ENCODE assay signal across 8 cellular contexts in genomic region chr10:70619271-70620019, GRCh38. TPM values are rescaled to one million over a fixed set of nuclear protein-coding genes. Genes with fewer than 3 reads are reported as not detected.
DNase-seq lines count a peak whose midpoint lies in the region; ATAC-seq and TF ChIP-seq lines count a peak whose summit lies in the region.

No MANE protein-coding gene starts in this region.

- no peaks in the 10 kb centered on the region for H3K36me3 ChIP-seq in Panc1 (ENCODE audit: control insufficient read depth, insufficient read depth, low read length)

- POLR2A ChIA-PET in Panc1 (lab: Charles Lee) = no interaction called here

- TF ChIP-seq CTCF in GM12874 (IDR thresholded peaks at IDR 0.05; ENCODE audit: insufficient read depth, low read depth, low read length) (peak; percentile 18; the same call in 1 of the 2 replicates), Panc1 (IDR thresholded peaks at IDR 0.05) (peak; percentile 50), foreskin keratinocyte (conservative IDR thresholded peaks at IDR 0.05) (peak; percentile 68)

- H3K27ac ChIP-seq in Panc1 (ENCODE audit: low read length) = no peak overlapping the region
- no peak overlapping the region for H3K27ac ChIP-seq in foreskin keratinocyte

- no TSS peak for BruUV-seq in Panc1 (replicated peaks; lab: Mats Ljungman, UMichigan)

- intact Hi-C loops in Panc1 (cut with micrococcal nuclease; ENCODE audit: unreplicated experiment) = loop anchor here (5.0 to 10.0 kb wide), 2 partner anchors 135 to 263 kb away; no protein-coding TSS in a partner anchor

- no peaks in the 10 kb centered on the region for H3K4me1 ChIP-seq in Panc1 (ENCODE audit: control insufficient read depth, insufficient read depth, low read length)
- no peaks in the 10 kb centered on the region for H3K4me1 ChIP-seq in foreskin keratinocyte

- CTCF ChIA-PET in Panc1 (lab: Charles Lee) = no interaction called here

- no peak for ATAC-seq in Panc1
- ATAC-seq in foreskin keratinocyte = no peak

- in situ Hi-C loops in Panc1 (cut with HindIII; ENCODE audit: low pct_unique_long_range_greater_than_20kb, low sequenced_read_pairs) = no loop called here

- peak; percentile 47 for DNase-seq in AG20443 (ENCODE audit: low spot score)
- DNase-seq in Panc1 (ENCODE audit: low read depth, low spot score) = peak; percentile 10
- DNase-seq in foreskin keratinocyte = peak in 1 of 2 donors; percentile 34
- no peak for DNase-seq in D341Med (ENCODE audit: low spot score)
- DNase-seq in 8988T = no peak
- DNase-seq in NCI-H1417 treated with DMSO at 0.1 percent for 48 hours (lab: John Stamatoyannopoulos, UW) = no peak
- DNase-seq in SHP77 (lab: John Stamatoyannopoulos, UW) = no peak

- H3K27me3 ChIP-seq in Panc1 (ENCODE audit: control insufficient read depth, insufficient read depth, low read length) (peaks cover 23% of the 10 kb centered on the region), foreskin keratinocyte (peaks cover 43% of the 10 kb centered on the region)

- H3K9me3 ChIP-seq in Panc1 (ENCODE audit: control insufficient read depth, insufficient read depth, low read depth, low read length) = peaks cover 13% of the 10 kb centered on the region; the same call in 1 of the 2 replicates

- no peak overlapping the region for H3K4me3 ChIP-seq in Panc1 (ENCODE audit: low read depth in 2 of 2, low read length in 2 of 2)

RNA-seq across cellular contexts. Expression of gene PRF1, which starts 16.9 kb away (rescaled TPM):
- total RNA-seq in Panc1 (2021; ENCODE audit: unreplicated experiment) (not detected), foreskin keratinocyte (not detected in 2 replicates)
- polyA plus RNA-seq in Panc1 (2012; ENCODE audit: insufficient read length) = not detected
- not detected in 2 replicates for polyA plus RNA-seq in foreskin keratinocyte

RNA-seq across cellular contexts. Expression of gene ADAMTS14, which starts 52.9 kb away (rescaled TPM):
- 0.67 TPM for total RNA-seq in Panc1 (2021; ENCODE audit: unreplicated experiment)
- 0.25 TPM for polyA plus RNA-seq in Panc1 (2012; ENCODE audit: insufficient read length)
- 0.10 TPM in 1 of 2 replicates, not detected in the other for total RNA-seq in foreskin keratinocyte
- polyA plus RNA-seq in foreskin keratinocyte = 0.09 TPM in 1 of 2 replicates, not detected in the other

Comparison
In these comparisons a context has a peak if more than half of its experiments do, and no peak if none do; other contexts are left out.
1. DNase-seq: peak in AG20443 (single experiment) and Panc1 (single experiment); none in D341Med (single experiment), 8988T (single experiment), NCI-H1417 treated with DMSO at 0.1 percent for 48 hours (single experiment) and SHP77 (0 of 2).
2. CTCF ChIP-seq: peak in every context shown above with its lines; median percentile 68 in foreskin keratinocyte; 50 in Panc1; 18 in GM12874.